Comparison of ENCODE assay signal across 2 cellular contexts in the genomic region with DNA sequence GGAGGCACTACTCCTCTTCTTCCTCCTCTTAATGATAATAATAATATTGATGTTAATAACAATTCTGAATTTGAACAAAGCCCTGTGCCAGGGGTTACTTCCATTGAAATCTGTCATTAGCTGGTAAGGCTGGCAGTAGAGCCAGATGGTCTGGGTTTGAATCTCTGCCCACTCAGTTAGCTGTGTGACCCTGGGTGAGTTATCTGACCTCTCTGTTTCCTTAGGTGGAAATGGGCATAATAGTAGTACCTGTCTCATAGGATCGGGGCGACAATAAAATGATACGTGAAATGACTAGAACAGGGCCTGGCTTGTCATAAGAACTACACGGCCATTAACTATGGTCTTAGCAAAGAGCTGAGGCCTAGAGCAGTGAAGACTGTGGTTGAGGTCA.
A peak's percentile ranks its signal among the peaks of the same experiment; 100 is the strongest.
TF ChIP-seq lines count a peak whose summit lies in the region.

No MANE protein-coding gene starts in this region.

TF ChIP-seq in HepG2, 621 proteins besides CTCF, POLR2A, EP300 and RAD21:
- TF ChIP-seq ZFX (CRISPR knock-in tag; IDR thresholded peaks at IDR 0.05; ENCODE audit: low read depth) (0 out of 2 replicates have a peak, but pooled peaks have one; percentile 11), ZNF768 (CRISPR knock-in tag; IDR thresholded peaks at IDR 0.05) (peak; percentile 52; the same call in 1 of the 2 replicates), SMYD3 (CRISPR knock-in tag; IDR thresholded peaks at IDR 0.05) (no peak)
- TF ChIP-seq, protein P1, sequence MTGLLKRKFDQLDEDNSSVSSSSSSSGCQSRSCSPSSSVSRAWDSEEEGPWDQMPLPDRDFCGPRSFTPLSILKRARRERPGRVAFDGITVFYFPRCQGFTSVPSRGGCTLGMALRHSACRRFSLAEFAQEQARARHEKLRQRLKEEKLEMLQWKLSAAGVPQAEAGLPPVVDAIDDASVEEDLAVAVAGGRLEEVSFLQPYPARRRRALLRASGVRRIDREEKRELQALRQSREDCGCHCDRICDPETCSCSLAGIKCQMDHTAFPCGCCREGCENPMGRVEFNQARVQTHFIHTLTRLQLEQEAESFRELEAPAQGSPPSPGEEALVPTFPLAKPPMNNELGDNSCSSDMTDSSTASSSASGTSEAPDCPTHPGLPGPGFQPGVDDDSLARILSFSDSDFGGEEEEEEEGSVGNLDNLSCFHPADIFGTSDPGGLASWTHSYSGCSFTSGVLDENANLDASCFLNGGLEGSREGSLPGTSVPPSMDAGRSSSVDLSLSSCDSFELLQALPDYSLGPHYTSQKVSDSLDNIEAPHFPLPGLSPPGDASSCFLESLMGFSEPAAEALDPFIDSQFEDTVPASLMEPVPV (CRISPR knock-in tag; IDR thresholded peaks at IDR 0.05), result no peak

TF ChIP-seq in K562, 482 proteins besides CTCF, POLR2A, EP300 and RAD21:
- TF ChIP-seq XRCC5 (IDR thresholded peaks at IDR 0.05; ENCODE audit: low read depth, low read length), result no peak
- 0 out of 4 replicates have a peak, but pooled peaks of 1 of the 2 experiments have one; percentile 33 for TF ChIP-seq KDM1A (IDR thresholded peaks at IDR 0.05)
- no peak for TF ChIP-seq ZNF551 (CRISPR knock-in tag; IDR thresholded peaks at IDR 0.05)
- TF ChIP-seq RBM25 (IDR thresholded peaks at IDR 0.05; ENCODE audit: low read depth, low read length, severe bottlenecking), result peak; percentile 44
- peak; percentile 67 for TF ChIP-seq BCOR (IDR thresholded peaks at IDR 0.05)
- peak; percentile 49 for TF ChIP-seq ZFP36 (IDR thresholded peaks at IDR 0.05; ENCODE audit: low read depth, low read length, partially characterized antibody)
